ENCODE assay signal across 22 cellular contexts in genomic region chr5:144356489-144356888, GRCh38.
DNase-seq lines count a peak whose midpoint lies in the region; ATAC-seq and TF ChIP-seq lines count a peak whose summit lies in the region.
"Had no signal": no experiment of that assay in that cellular context is flagged by ENCODE, and none has a peak within 500 bp of the region (broad histone marks: within the 10 kb centered on the region; RNA-seq: fewer than 3 reads in every experiment).

No MANE protein-coding gene starts in this region.

- no peak for TF ChIP-seq CTCF in progenitor cell of endocrine pancreas (IDR thresholded peaks at IDR 0.05; ENCODE audit: unreplicated experiment)

- no peak for ATAC-seq in HG03175 (IDR thresholded peaks at IDR 0.05; ENCODE audit: unreplicated experiment)
- ATAC-seq: HCT116 had no signal

- H3K4me3 ChIP-seq in HUES48 (ENCODE audit: low read depth, low read length) (peak overlapping the region; percentile 14; the same call in 1 of the 2 replicates), NT2/D1 (ENCODE audit: insufficient read length, low read depth) (no peak overlapping the region), iPS DF 6.9 (ENCODE audit: low read length) (no peak overlapping the region)
- H3K4me3 ChIP-seq: GM23248, MG63, SJSA1 had no signal

- H3K4me1 ChIP-seq in HUES48 (ENCODE audit: control insufficient read depth, insufficient read depth, low read length) (peaks cover 26% of the 10 kb centered on the region), NT2/D1 (ENCODE audit: insufficient read depth, insufficient read length) (no peaks in the 10 kb centered on the region), iPS DF 6.9 (ENCODE audit: control insufficient read depth, insufficient read depth, low read length) (peaks cover 2% of the 10 kb centered on the region; the same call in 1 of the 2 replicates)

- no CpG with 5 or more reads among the region's 1 CpG for WGBS in iPS DF 6.9 (ENCODE audit: insufficient coverage, insufficient read length)

- DNase-seq in NT2/D1 (ENCODE audit: low read depth, low spot score) (peak; percentile 20), iPS DF 6.9 (ENCODE audit: low read depth, low spot score) (peak; percentile 29), progenitor cell of endocrine pancreas (ENCODE audit: low spot score, unreplicated experiment) (no peak), amygdala (lab: John Stamatoyannopoulos, UW) (no peak), AML-193 (lab: John Stamatoyannopoulos, UW) (no peak)
- DNase-seq in activated CD8-positive, alpha-beta memory T cell treated with anti-CD3 and anti-CD28 coated beads, Interleukin-2, amount 50 U/mL, for 4 hours = no peak
- DNase-seq: DMS153, GM23248, IMR-90, KG1, MG63, NCI-H187 treated with DMSO at 0.1 percent for 48 hours, NCI-H2171 treated with DMSO at 0.1 percent for 48 hours, NCI-H345, NCI-H510A treated with DMSO at 0.1 percent for 48 hours, NCI-H82, Right ventricle myocardium superior, RPMI8226 had no signal

- peaks cover 3% of the 10 kb centered on the region for H3K9me3 Mint-ChIP-seq in progenitor cell of endocrine pancreas (ENCODE audit: low read depth)

- H3K4me1 Mint-ChIP-seq in progenitor cell of endocrine pancreas (ENCODE audit: low read depth) = peaks cover 27% of the 10 kb centered on the region

- H3K27me3 Mint-ChIP-seq in progenitor cell of endocrine pancreas = no peaks in the 10 kb centered on the region

- H3K27ac ChIP-seq in HUES48 (ENCODE audit: low read depth, low read length) (no peak overlapping the region), iPS DF 6.9 (ENCODE audit: low read length) (no peak overlapping the region)
- H3K27ac ChIP-seq: GM23248, SJSA1 had no signal

- H3K27ac Mint-ChIP-seq in progenitor cell of endocrine pancreas = peak overlapping the region; percentile 53

- H3K4me3 Mint-ChIP-seq in progenitor cell of endocrine pancreas (ENCODE audit: low read depth) = peak overlapping the region; percentile 1

- peaks cover 4% of the 10 kb centered on the region for H3K36me3 Mint-ChIP-seq in progenitor cell of endocrine pancreas (ENCODE audit: insufficient read depth)

- H3K9me3 ChIP-seq in HUES48 (ENCODE audit: control insufficient read depth, insufficient read depth, low read length) (no peaks in the 10 kb centered on the region), NT2/D1 (ENCODE audit: insufficient read depth, low read length) (no peaks in the 10 kb centered on the region), iPS DF 6.9 (ENCODE audit: control insufficient read depth, insufficient read depth, low read length) (no peaks in the 10 kb centered on the region)
- H3K9me3 ChIP-seq: MG63, SJSA1 had no signal

- H3K36me3 ChIP-seq in HUES48 (ENCODE audit: control insufficient read depth, insufficient read depth, low read length) (no peaks in the 10 kb centered on the region), NT2/D1 (ENCODE audit: insufficient read depth, insufficient read length, low read length) (no peaks in the 10 kb centered on the region), iPS DF 6.9 (ENCODE audit: control insufficient read depth, insufficient read depth, low read length) (no peaks in the 10 kb centered on the region)
- H3K36me3 ChIP-seq: MG63, SJSA1 had no signal

- H3K27me3 ChIP-seq in HUES48 (ENCODE audit: control insufficient read depth, insufficient read depth, low read length) (peaks cover 83% of the 10 kb centered on the region), NT2/D1 (ENCODE audit: insufficient read depth, insufficient read length) (peaks cover 4% of the 10 kb centered on the region), iPS DF 6.9 (ENCODE audit: control insufficient read depth, insufficient read depth, low read length) (peaks cover 17% of the 10 kb centered on the region; the same call in 1 of the 2 replicates)
- H3K27me3 ChIP-seq: SJSA1 had no signal

- H3K9ac ChIP-seq in HUES48 (ENCODE audit: low read depth, low read length) (no peak overlapping the region), NT2/D1 (ENCODE audit: insufficient read length, low read depth) (no peak overlapping the region)
- H3K9ac ChIP-seq: GM23248 had no signal

Comparison
In these comparisons a context has a peak if more than half of its experiments do, and no peak if none do; other contexts are left out.
1. DNase-seq: peak in NT2/D1 (single experiment) and iPS DF 6.9 (single experiment); none in progenitor cell of endocrine pancreas (single experiment), amygdala (0 of 56), AML-193 (0 of 2) and activated CD8-positive, alpha-beta memory T cell treated with anti-CD3 and anti-CD28 coated beads, Interleukin-2, amount 50 U/mL, for 4 hours (single experiment).